19 cellular contexts compared by ENCODE assay signal in genomic region chr3:60584250-60584649, GRCh38.
"Had no signal": no experiment of that assay in that cellular context is flagged by ENCODE, and none has a peak within 500 bp of the region (broad histone marks: within the 10 kb centered on the region; RNA-seq: fewer than 3 reads in every experiment).

No MANE protein-coding gene starts in this region.

- H3K4me3 ChIP-seq: colonic mucosa, esophagus squamous epithelium, heart right ventricle, skin epidermis, tibial artery had no signal

- DNase-seq: activated CD4-positive, alpha-beta T cell treated with anti-CD3 and anti-CD28 coated beads, Interleukin-2, amount 10 ng/mL, durations not matched to agents 24 days and 14 days; activated CD8-positive, alpha-beta T cell treated with anti-CD3 and anti-CD28 coated beads for 36 hours; activated gamma-delta T cell treated with Interleukin-2 at 50 U/mL for 16 hours; activated T-cell treated with anti-CD3 and anti-CD28 coated beads, Interleukin-2, amount 50 U/mL, for 1 hour; anterior cingulate cortex; colonic mucosa; esophagus squamous epithelium; foreskin fibroblast; heart right ventricle; left colon; nephron progenitor cell; right cardiac atrium; stimulated activated CD4-positive, alpha-beta T cell treated with anti-CD3 and anti-CD28 coated beads, Interleukin-2, amount 100 ng/mL, for 24 hours; stimulated activated naive CD8-positive, alpha-beta T cell treated with anti-CD3 and anti-CD28 coated beads, Interleukin-15, amount 100 ng/mL, for 72 hours; tibial artery had no signal

- H3K27ac ChIP-seq: colonic mucosa, esophagus squamous epithelium, heart right ventricle, parathyroid adenoma, skin epidermis, tibial artery had no signal

- ATAC-seq: activated CD4-positive, CD25-positive, alpha-beta regulatory T cell treated with anti-CD3 and anti-CD28 coated beads, Interleukin-2, amount 50 U/mL, for 24 hours; activated CD8-positive, alpha-beta T cell treated with anti-CD3 and anti-CD28 coated beads for 36 hours; heart right ventricle; left colon; right cardiac atrium; stimulated activated effector memory CD8-positive, alpha-beta T cell treated with anti-CD3 and anti-CD28 coated beads, Interleukin-12 subunit alpha, Interleukin-12 subunit beta, amount 100 ng/mL, for 72 hours; stimulated activated naive CD8-positive, alpha-beta T cell treated with anti-CD3 and anti-CD28 coated beads, Interleukin-15, amount 100 ng/mL, for 72 hours had no signal

- H3K4me1 ChIP-seq: colonic mucosa, parathyroid adenoma, tibial artery had no signal

- H3K9me3 ChIP-seq: colonic mucosa, esophagus squamous epithelium, heart right ventricle, tibial artery had no signal

- H3K36me3 ChIP-seq: colonic mucosa, esophagus squamous epithelium, heart right ventricle, tibial artery had no signal

- H3K27me3 ChIP-seq: colonic mucosa, esophagus squamous epithelium, heart right ventricle, tibial artery had no signal
